In the genomic region with DNA sequence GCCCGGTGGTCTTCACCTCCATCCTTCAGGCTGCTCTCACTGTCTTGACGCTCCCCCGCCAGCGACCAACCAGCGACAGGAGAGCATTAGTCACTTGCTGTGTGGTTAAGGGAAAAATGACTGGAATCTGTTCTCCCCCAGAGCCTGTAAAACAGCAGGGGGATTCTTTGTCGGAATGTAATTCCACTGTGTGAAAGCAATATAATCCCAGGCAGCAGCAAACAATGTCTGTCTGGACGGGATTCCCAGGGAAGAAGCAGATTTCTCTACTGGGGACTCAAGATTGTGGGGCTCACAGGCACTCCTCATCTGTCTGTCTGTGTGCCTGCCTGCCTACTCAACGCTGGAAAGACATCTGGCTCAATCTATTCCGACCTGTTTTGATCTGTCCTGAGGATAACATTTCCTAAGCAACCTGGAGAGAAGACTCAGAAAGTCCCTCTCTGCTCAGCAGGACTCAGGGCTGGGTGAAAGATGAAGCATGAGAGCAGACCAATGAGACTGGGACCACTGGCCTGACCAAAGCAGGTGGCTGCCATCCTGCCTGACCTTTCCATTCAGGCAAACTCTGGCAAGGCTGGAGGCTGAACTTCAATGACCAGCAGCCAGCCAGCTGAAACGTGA, we compare ENCODE assay signal across 10 cellular contexts. TPM values are rescaled to one million over a fixed set of nuclear protein-coding genes. Genes with fewer than 3 reads are reported as not detected.
A peak's percentile ranks its signal among the peaks of the same experiment; 100 is the strongest.
DNase-seq lines count a peak whose midpoint lies in the region; ATAC-seq, FAIRE-seq and TF ChIP-seq lines count a peak whose summit lies in the region.
"Had no signal": no experiment of that assay in that cellular context is flagged by ENCODE, and none has a peak within 500 bp of the region (broad histone marks: within the 10 kb centered on the region; RNA-seq: fewer than 3 reads in every experiment).

No MANE protein-coding gene starts in this region.

- no peak overlapping the region for H3K9ac ChIP-seq in SK-N-MC (ENCODE audit: insufficient read length)

- no peak overlapping the region for H3K27ac Mint-ChIP-seq in progenitor cell of endocrine pancreas

- H3K4me3 ChIP-seq in SK-N-MC (peak overlapping the region; percentile 35), fibroblast of the aortic adventitia (ENCODE audit: low read depth, low read length) (no peak overlapping the region)

- ATAC-seq in GM21717 (IDR thresholded peaks at IDR 0.05; ENCODE audit: unreplicated experiment) (no peak), HG03045 (IDR thresholded peaks at IDR 0.05; ENCODE audit: unreplicated experiment) (no peak)

- FAIRE-seq in G401.6 (lab: Jason Lieb, UNC) = peak; percentile 94

- DNase-seq in SK-N-MC (ENCODE audit: low read depth, low spot score) (peak; percentile 35), fibroblast of the aortic adventitia (ENCODE audit: low read depth) (peak; percentile 66), retina (peak; percentile 47), progenitor cell of endocrine pancreas (ENCODE audit: low spot score, unreplicated experiment) (no peak)
- no peak for DNase-seq in stimulated activated CD4-positive, alpha-beta T cell treated with anti-CD3 and anti-CD28 coated beads, Interleukin-1b, Interleukin-23, amount 100 ng/mL, for 48 hours
- DNase-seq: activated naive CD4-positive, alpha-beta T cell treated with anti-CD3 and anti-CD28 coated beads, Interleukin-2, amount 50 U/mL, for 16 hours; NCI-H146 had no signal

- no peaks in the 10 kb centered on the region for H3K36me3 ChIP-seq in SK-N-MC (ENCODE audit: insufficient read depth, low read length)

- H3K4me1 Mint-ChIP-seq in progenitor cell of endocrine pancreas (ENCODE audit: low read depth) = peaks cover 14% of the 10 kb centered on the region

- H3K27ac ChIP-seq in SK-N-MC = no peak overlapping the region

- no peak overlapping the region for H3K4me3 Mint-ChIP-seq in progenitor cell of endocrine pancreas (ENCODE audit: low read depth)

- peaks cover 14% of the 10 kb centered on the region for H3K36me3 Mint-ChIP-seq in progenitor cell of endocrine pancreas (ENCODE audit: insufficient read depth)

- no peaks in the 10 kb centered on the region for H3K27me3 Mint-ChIP-seq in progenitor cell of endocrine pancreas

- TF ChIP-seq CTCF in fibroblast of the aortic adventitia (IDR thresholded peaks at IDR 0.05; ENCODE audit: insufficient read depth, low read length) = no peak
- TF ChIP-seq CTCF in progenitor cell of endocrine pancreas (IDR thresholded peaks at IDR 0.05; ENCODE audit: unreplicated experiment) = no peak

- no peaks in the 10 kb centered on the region for H3K9me3 ChIP-seq in SK-N-MC (ENCODE audit: low read depth, low read length)

- no peaks in the 10 kb centered on the region for H3K9me3 Mint-ChIP-seq in progenitor cell of endocrine pancreas (ENCODE audit: low read depth)

RNA-seq across cellular contexts. Expression of gene NUAK1, which starts 54.6 kb away (rescaled TPM):
- total RNA-seq in fibroblast of the aortic adventitia (ENCODE audit: low replicate concordance) (3.0 and 8.3 TPM in 2 replicates), progenitor cell of endocrine pancreas (7.6 and 9.7 TPM in 2 replicates)

Comparison
In these comparisons a context has a peak if more than half of its experiments do, and no peak if none do; other contexts are left out.
1. DNase-seq: peak in SK-N-MC (single experiment), fibroblast of the aortic adventitia (single experiment) and retina (single experiment); none in progenitor cell of endocrine pancreas (single experiment) and stimulated activated CD4-positive, alpha-beta T cell treated with anti-CD3 and anti-CD28 coated beads, Interleukin-1b, Interleukin-23, amount 100 ng/mL, for 48 hours (single experiment).